In genomic region chr13:48545608-48546007, GRCh38 we compare ENCODE assay signal across 35 cellular contexts.
"Had no signal": no experiment of that assay in that cellular context is flagged by ENCODE, and none has a peak within 500 bp of the region (broad histone marks: within the 10 kb centered on the region; RNA-seq: fewer than 3 reads in every experiment).

No MANE protein-coding gene starts in this region.

- H3K36me3 Mint-ChIP-seq: activated CD4-positive, alpha-beta memory T cell treated with anti-CD3 and anti-CD28 coated beads for 36 hours; brain had no signal

- DNase-seq: activated B cell treated with CpG ODN at 0.5 μM for 24 hours; activated CD4-positive, alpha-beta memory T cell treated with anti-CD3 and anti-CD28 coated beads for 36 hours; activated CD4-positive, alpha-beta T cell treated with anti-CD3 and anti-CD28 coated beads for 4 hours; activated CD4-positive, alpha-beta T cell treated with anti-CD3 and anti-CD28 coated beads, Interleukin-2, amount 50 U/mL, for 1 hour; activated CD4-positive, CD25-positive, alpha-beta regulatory T cell treated with anti-CD3 and anti-CD28 coated beads, Interleukin-2, amount 50 U/mL, for 72 hours; activated CD8-positive, alpha-beta memory T cell treated with anti-CD3 and anti-CD28 coated beads, Interleukin-2, amount 50 U/mL, for 4 hours; activated gamma-delta T cell treated with Interleukin-2 at 50 U/mL for 16 hours; activated naive CD4-positive, alpha-beta T cell treated with anti-CD3 and anti-CD28 coated beads, Interleukin-2, amount 10 ng/mL, durations not matched to agents 7 days and 5 days; activated naive CD8-positive, alpha-beta T cell treated with anti-CD3 and anti-CD28 coated beads, Interleukin-2, amount 50 U/mL, for 24 hours; activated T-cell treated with anti-CD3 and anti-CD28 coated beads for 4 hours; activated T-cell treated with anti-CD3 and anti-CD28 coated beads, Interleukin-2, amount 50 U/mL, for 4 hours; anterior cingulate cortex; caudate nucleus; cerebellar nuclear complex; KG1; MM.1S; NCI-H1105; NCI-H1417 treated with DMSO at 0.1 percent for 48 hours; NCI-H187 treated with DMSO at 0.1 percent for 48 hours; NCI-H2081; NCI-H226; NCI-H446 treated with DMSO at 0.1 percent for 48 hours; NCI-H69; PC-9; SIG-M5; T-cell; T-helper 17 cell; T-helper 9 cell had no signal

- H3K9me3 Mint-ChIP-seq: activated naive CD8-positive, alpha-beta T cell treated with anti-CD3 and anti-CD28 coated beads, Interleukin-2, amount 50 U/mL, for 24 hours; T-cell had no signal

- H3K27ac ChIP-seq: PC-9, RWPE1, VCaP had no signal

- H3K27me3 Mint-ChIP-seq: brain, T-cell, T-helper 17 cell had no signal

- H3K4me3 Mint-ChIP-seq: activated B cell treated with CpG ODN at 0.5 μM for 24 hours; activated CD4-positive, alpha-beta memory T cell treated with anti-CD3 and anti-CD28 coated beads for 36 hours; activated naive CD4-positive, alpha-beta T cell treated with anti-CD3 and anti-CD28 coated beads, Interleukin-2, amount 10 ng/mL, durations not matched to agents 7 days and 5 days; activated naive CD8-positive, alpha-beta T cell; activated naive CD8-positive, alpha-beta T cell treated with anti-CD3 and anti-CD28 coated beads, Interleukin-2, amount 50 U/mL, for 24 hours; activated T-cell treated with anti-CD3 and anti-CD28 coated beads, Interleukin-2, amount 50 U/mL, for 4 hours; activated T-helper 1 cell treated with anti-CD3 and anti-CD28 coated beads, Interleukin-12 subunit alpha, Interleukin-12 subunit beta, Interleukin-2, Interleukin-4 antibody, amounts not matched to agents 30 ng/mL and 10 ng/mL and 1 ng/mL, durations not matched to agents 14 hours and 24 hours and 36 hours; brain; T-cell; T-helper 17 cell had no signal

- H3K4me2 ChIP-seq: PC-9 had no signal

- H3K4me3 ChIP-seq: PC-9 had no signal

- ATAC-seq: activated naive CD8-positive, alpha-beta T cell treated with anti-CD3 and anti-CD28 coated beads, Interleukin-2, amount 50 U/mL, for 24 hours; activated T-cell treated with anti-CD3 and anti-CD28 coated beads, Interleukin-2, amount 50 U/mL, for 4 hours; Right ventricle myocardium inferior; SK-N-SH treated with all-trans-retinoic acid at 6 μM for 48 hours; T-cell; T-helper 17 cell had no signal

- H3K4me1 Mint-ChIP-seq: activated B cell treated with CpG ODN at 0.5 μM for 24 hours, T-cell, T-helper 17 cell had no signal

- H3K27ac Mint-ChIP-seq: activated B cell treated with CpG ODN at 0.5 μM for 24 hours; activated CD4-positive, alpha-beta memory T cell treated with anti-CD3 and anti-CD28 coated beads for 36 hours; activated naive CD4-positive, alpha-beta T cell treated with anti-CD3 and anti-CD28 coated beads, Interleukin-2, amount 10 ng/mL, durations not matched to agents 7 days and 5 days; activated naive CD8-positive, alpha-beta T cell; activated naive CD8-positive, alpha-beta T cell treated with anti-CD3 and anti-CD28 coated beads, Interleukin-2, amount 50 U/mL, for 24 hours; activated T-helper 1 cell treated with anti-CD3 and anti-CD28 coated beads, Interleukin-12 subunit alpha, Interleukin-12 subunit beta, Interleukin-2, Interleukin-4 antibody, amounts not matched to agents 30 ng/mL and 10 ng/mL and 1 ng/mL, durations not matched to agents 14 hours and 24 hours and 36 hours; brain; T-cell; T-helper 17 cell had no signal
